ENCODE assay signal across 11 cellular contexts in genomic region chr5:135544666-135545045, GRCh38. TPM values are rescaled to one million over a fixed set of nuclear protein-coding genes. Genes with fewer than 3 reads are reported as not detected.
DNase-seq lines count a peak whose midpoint lies in the region; ATAC-seq, FAIRE-seq and TF ChIP-seq lines count a peak whose summit lies in the region.
"Had no signal": no experiment of that assay in that cellular context is flagged by ENCODE, and none has a peak within 500 bp of the region (broad histone marks: within the 10 kb centered on the region; RNA-seq: fewer than 3 reads in every experiment).

No MANE protein-coding gene starts in this region.

- peaks cover 4% of the 10 kb centered on the region; the same call in 1 of the 2 replicates for H3F3A ChIP-seq in GM23338 (replicated peaks; ENCODE audit: low read depth)
- H3F3A ChIP-seq in neural cell (ENCODE audit: insufficient read depth, low read length, poor library complexity, severe bottlenecking), result no peaks in the 10 kb centered on the region

- no peak for FAIRE-seq in endothelial cell of umbilical vein (lab: Jason Lieb, UNC)

- H3K9me2 ChIP-seq in GM23338 (ENCODE audit: insufficient read depth) (no peaks in the 10 kb centered on the region), neural cell (ENCODE audit: insufficient read depth, low read length) (no peaks in the 10 kb centered on the region)

- DNase-seq in GM23338 (ENCODE audit: low spot score) (peak; percentile 62), endothelial cell of umbilical vein (ENCODE audit: low read depth, low spot score) (no peak), NCI-H1092 (lab: John Stamatoyannopoulos, UW) (no peak), SKM-1 treated with dmso at 0.1 percent for 144 hours (lab: John Stamatoyannopoulos, UW; ENCODE audit: unreplicated experiment) (no peak), mesendoderm (no peak), NCI-H446 treated with DMSO at 0.1 percent for 48 hours (lab: John Stamatoyannopoulos, UW) (no peak)
- DNase-seq: DMS79 had no signal

- TF ChIP-seq POLR2A in endothelial cell of umbilical vein (IDR thresholded peaks at IDR 0.05; ENCODE audit: low read depth, low read length), result no peak

- no peaks in the 10 kb centered on the region for H3K36me3 ChIP-seq in ACC112 (ENCODE audit: insufficient read depth, low read length)
- H3K36me3 ChIP-seq in GM23338 (ENCODE audit: insufficient read depth), result no peaks in the 10 kb centered on the region
- no peaks in the 10 kb centered on the region for H3K36me3 ChIP-seq in endothelial cell of umbilical vein (ENCODE audit: control insufficient read depth in 2 of 2, extremely low read depth in 1 of 2, insufficient read depth in 2 of 2, low read length in 2 of 2)
- no peaks in the 10 kb centered on the region for H3K36me3 ChIP-seq in neural cell (ENCODE audit: insufficient read depth, low read length)
- no peaks in the 10 kb centered on the region for H3K36me3 ChIP-seq in mesendoderm (ENCODE audit: control insufficient read depth, insufficient read depth, low read length)
- H3K36me3 ChIP-seq: SJSA1 had no signal

- H3K9ac ChIP-seq in endothelial cell of umbilical vein (replicated peaks; ENCODE audit: extremely low read depth, insufficient read depth, low read length), result no peak overlapping the region
- no peak overlapping the region for H3K9ac ChIP-seq in neural cell (ENCODE audit: low read length)
- no peak overlapping the region for H3K9ac ChIP-seq in mesendoderm (ENCODE audit: low read length)

- peaks cover 63% of the 10 kb centered on the region for H3K27me3 ChIP-seq in ACC112 (ENCODE audit: insufficient read depth, low read length)
- peaks cover 100% of the 10 kb centered on the region for H3K27me3 ChIP-seq in GM23338 (ENCODE audit: insufficient read depth)
- H3K27me3 ChIP-seq in endothelial cell of umbilical vein (ENCODE audit: control insufficient read depth in 2 of 2, insufficient read depth in 2 of 2, low read length in 2 of 2), result peaks cover 86 to 94% of the 10 kb centered on the region in 2 experiments
- H3K27me3 ChIP-seq in neural cell (ENCODE audit: insufficient read depth, low read depth, low read length), result peaks cover 100% of the 10 kb centered on the region
- H3K27me3 ChIP-seq in mesendoderm (ENCODE audit: insufficient read depth, low read length, poor library complexity), result peaks cover 88% of the 10 kb centered on the region

- H2AFZ ChIP-seq in ACC112 (ENCODE audit: low read length, unreplicated experiment) (peak overlapping the region; percentile 70), GM23338 (0 out of 2 replicates have a peak overlapping the region, but pooled peaks have one; percentile 43), endothelial cell of umbilical vein (ENCODE audit: low read depth, low read length) (no peak overlapping the region), neural cell (ENCODE audit: low read depth, low read length) (no peak overlapping the region)

- H3K4ac ChIP-seq in mesendoderm (ENCODE audit: low read depth, low read length), result no peak overlapping the region

- H2BK120ac ChIP-seq in mesendoderm (ENCODE audit: low read depth, low read length), result no peak overlapping the region

- peak; percentile 36 for ATAC-seq in GM23338

- POLR2A ChIA-PET in endothelial cell of umbilical vein (lab: Charles Lee), result no interaction called here

- intact Hi-C loops in endothelial cell of umbilical vein (cut with micrococcal nuclease), result no loop called here

- H3K4me1 ChIP-seq in ACC112 (ENCODE audit: control insufficient read depth, insufficient read depth, low read length, unreplicated experiment), result no peaks in the 10 kb centered on the region
- peaks cover 42% of the 10 kb centered on the region for H3K4me1 ChIP-seq in GM23338 (ENCODE audit: insufficient read depth)
- H3K4me1 ChIP-seq in endothelial cell of umbilical vein (ENCODE audit: control insufficient read depth, extremely low read depth, insufficient read depth, low read length), result peaks cover 6% of the 10 kb centered on the region
- H3K4me1 ChIP-seq in mesendoderm (ENCODE audit: control insufficient read depth, low read depth, low read length), result no peaks in the 10 kb centered on the region

- H3K27me3 Mint-ChIP-seq in GM23338 (ENCODE audit: insufficient read depth, low read depth, poor library complexity), result peaks cover 99% of the 10 kb centered on the region

- H3K9me3 Mint-ChIP-seq in GM23338, result no peaks in the 10 kb centered on the region

- H3K79me2 ChIP-seq in ACC112 (ENCODE audit: control insufficient read depth, insufficient read depth, low read length, unreplicated experiment) (no peaks in the 10 kb centered on the region), GM23338 (replicated peaks; ENCODE audit: insufficient read depth) (no peaks in the 10 kb centered on the region), endothelial cell of umbilical vein (ENCODE audit: control insufficient read depth, insufficient read depth, low read length) (no peaks in the 10 kb centered on the region), neural cell (replicated peaks; ENCODE audit: insufficient read depth, low read length) (no peaks in the 10 kb centered on the region), mesendoderm (ENCODE audit: control insufficient read depth, insufficient read depth, low read length) (no peaks in the 10 kb centered on the region)

- peak overlapping the region; percentile 65 for H3K4me3 Mint-ChIP-seq in GM23338

- no peak for TF ChIP-seq EP300 in neural cell (conservative IDR thresholded peaks at IDR 0.05; ENCODE audit: poor library complexity, severe bottlenecking)

- H3K79me1 ChIP-seq in mesendoderm (ENCODE audit: low read length), result no peaks in the 10 kb centered on the region

- no peak for TF ChIP-seq CTCF in GM23338 (conservative IDR thresholded peaks at IDR 0.05; ENCODE audit: low read depth in 2 of 2)
- no peak for TF ChIP-seq CTCF in endothelial cell of umbilical vein (IDR thresholded peaks at IDR 0.05; ENCODE audit: extremely low read depth in 1 of 2, insufficient read depth in 1 of 2, low read depth in 1 of 2, low read length in 2 of 2)
- no peak for TF ChIP-seq CTCF in neural cell (IDR thresholded peaks at IDR 0.05; ENCODE audit: poor library complexity, severe bottlenecking)

- H3K4me2 ChIP-seq in GM23338 (peak overlapping the region; percentile 68), endothelial cell of umbilical vein (ENCODE audit: insufficient read depth, low read length) (peak overlapping the region; percentile 12), neural cell (ENCODE audit: low read length) (no peak overlapping the region), mesendoderm (ENCODE audit: low read length) (no peak overlapping the region)

- TF ChIP-seq RAD21 in neural cell (conservative IDR thresholded peaks at IDR 0.05), result no peak

- no peak overlapping the region for H3K56ac ChIP-seq in mesendoderm (ENCODE audit: low read length)

- H3K36me3 Mint-ChIP-seq in GM23338 (ENCODE audit: low read depth), result no peaks in the 10 kb centered on the region

- H3K27ac ChIP-seq in ACC112 (ENCODE audit: low read depth, low read length), result no peak overlapping the region
- H3K27ac ChIP-seq in GM23338 (ENCODE audit: low read depth), result no peak overlapping the region
- H3K27ac ChIP-seq in endothelial cell of umbilical vein (ENCODE audit: insufficient read depth, low read depth, low read length), result no peak overlapping the region
- no peak overlapping the region for H3K27ac ChIP-seq in neural cell (ENCODE audit: low read length)
- H3K27ac ChIP-seq in mesendoderm (ENCODE audit: low read depth, low read length), result no peak overlapping the region
- H3K27ac ChIP-seq: SJSA1 had no signal

- H3K9me1 ChIP-seq in endothelial cell of umbilical vein (replicated peaks; ENCODE audit: control insufficient read depth, extremely low read depth, insufficient read depth, low read length), result no peaks in the 10 kb centered on the region

- dilution Hi-C loops in endothelial cell of umbilical vein (cut with MboI; ENCODE audit: extremely low pct_ligation_motif_present, low sequenced_read_pairs), result no loop called here

- no peak overlapping the region for H3K27ac Mint-ChIP-seq in GM23338

- peak overlapping the region; percentile 77 for H3K4me3 ChIP-seq in ACC112 (ENCODE audit: low read depth, low read length)
- H3K4me3 ChIP-seq in GM23338, result peak overlapping the region; percentile 50
- H3K4me3 ChIP-seq in endothelial cell of umbilical vein (replicated peaks in 1 of 3; ENCODE audit: insufficient read depth in 1 of 3, low read depth in 1 of 3, low read length in 3 of 3), result peak overlapping the region in 1 of 3 experiments; percentile 12
- H3K4me3 ChIP-seq in neural cell (ENCODE audit: low read length), result peak overlapping the region; percentile 29
- H3K4me3 ChIP-seq in mesendoderm (ENCODE audit: low read length), result no peak overlapping the region
- H3K4me3 ChIP-seq: SJSA1 had no signal

- H3K18ac ChIP-seq in mesendoderm (ENCODE audit: low read length), result no peak overlapping the region

- no peak overlapping the region for H3K23ac ChIP-seq in mesendoderm (ENCODE audit: low read length)

- H3K9me3 ChIP-seq in endothelial cell of umbilical vein (replicated peaks; ENCODE audit: control insufficient read depth, insufficient read depth, low read length), result no peaks in the 10 kb centered on the region
- no peaks in the 10 kb centered on the region for H3K9me3 ChIP-seq in neural cell (ENCODE audit: low read length)

- H2BK15ac ChIP-seq in mesendoderm (replicated peaks; ENCODE audit: low read depth), result no peak overlapping the region

- H4K8ac ChIP-seq in mesendoderm (ENCODE audit: low read depth, low read length), result no peak overlapping the region

- CTCF ChIA-PET in endothelial cell of umbilical vein (lab: Charles Lee), result interaction anchor here (0.8 to 1.1 kb wide), 2 partner anchors 22 to 78 kb away, joined by 5 read pairs; no protein-coding TSS in a partner anchor

- WGBS in mesendoderm (ENCODE audit: extremely low coverage, insufficient coverage, low lambda C conversion rate), result no CpG with 5 or more reads among the region's 30 CpGs

- no TSS peak for BruUV-seq in endothelial cell of umbilical vein (replicated peaks; lab: Mats Ljungman, UMichigan)

- H4K5ac ChIP-seq in mesendoderm (ENCODE audit: low read length), result no peak overlapping the region

- peaks cover 29% of the 10 kb centered on the region for H3K4me1 Mint-ChIP-seq in GM23338

- H2BK5ac ChIP-seq in mesendoderm (ENCODE audit: low read length), result no peak overlapping the region

- no peak overlapping the region for H2AK5ac ChIP-seq in mesendoderm (ENCODE audit: low read length)

- H4K20me1 ChIP-seq in GM23338 (replicated peaks; ENCODE audit: insufficient read depth), result peaks cover 36% of the 10 kb centered on the region
- H4K20me1 ChIP-seq in endothelial cell of umbilical vein (replicated peaks; ENCODE audit: control insufficient read depth, extremely low read depth, insufficient read depth, low read length), result no peaks in the 10 kb centered on the region
- H4K20me1 ChIP-seq in neural cell (ENCODE audit: insufficient read depth), result no peaks in the 10 kb centered on the region

RNA-seq across cellular contexts. Expression of gene NEUROG1, which starts 8.9 kb away (rescaled TPM):
- total RNA-seq in GM23338 (2014; rRNA removed; shearing (Covaris generic)), result not detected in 2 replicates
- polyA plus RNA-seq in GM23338 (2016; fragmentation: Nextera tagmentation; extraction: Ambion mirVana) (0.16 TPM in 1 of 2 replicates, not detected in the other), endothelial cell of umbilical vein (not detected in 2 replicates), neural cell (not detected in 2 replicates)
- total RNA-seq in endothelial cell of umbilical vein, result not detected in 2 replicates
- polyA plus RNA-seq in endothelial cell of umbilical vein (2011; cell fraction: cytosol; rRNA removed), result not detected in 2 replicates
- not detected in 2 replicates for polyA plus RNA-seq in endothelial cell of umbilical vein (2011; cell fraction: nucleus; rRNA removed)
- not detected in 2 replicates for polyA plus RNA-seq in endothelial cell of umbilical vein (2012)
- polyA minus RNA-seq in endothelial cell of umbilical vein (not detected in 2 replicates), neural cell (0.49 TPM in 1 of 2 replicates, not detected in the other)
- polyA minus RNA-seq in endothelial cell of umbilical vein (2011; cell fraction: cytosol; rRNA and poly(A)+ RNA removed), result not detected
- not detected in 2 replicates for polyA minus RNA-seq in endothelial cell of umbilical vein (2011; cell fraction: nucleus; rRNA and poly(A)+ RNA removed)
- polyA plus RNA-seq in mesendoderm (2013, experiment 1 of 2), result not detected
- not detected for polyA plus RNA-seq in mesendoderm (2013, experiment 2 of 2)
- total RNA-seq: LHCN-M2, SJSA1 had no signal

RNA-seq across cellular contexts. Expression of gene CXCL14, which starts 34.1 kb away (rescaled TPM):
- not detected in 2 replicates for total RNA-seq in GM23338 (2014; rRNA removed; shearing (Covaris generic))
- 1.7 TPM in 2 replicates for polyA plus RNA-seq in GM23338 (2016; fragmentation: Nextera tagmentation; extraction: Ambion mirVana)
- not detected in 2 replicates for total RNA-seq in endothelial cell of umbilical vein
- not detected in 2 replicates for polyA plus RNA-seq in endothelial cell of umbilical vein
- polyA plus RNA-seq in endothelial cell of umbilical vein (2011; cell fraction: cytosol; rRNA removed), result not detected in 2 replicates
- polyA plus RNA-seq in endothelial cell of umbilical vein (2011; cell fraction: nucleus; rRNA removed), result not detected in 2 replicates
- polyA plus RNA-seq in endothelial cell of umbilical vein (2012), result not detected in 2 replicates
- polyA minus RNA-seq in endothelial cell of umbilical vein, result not detected in 2 replicates
- polyA minus RNA-seq in endothelial cell of umbilical vein (2011; cell fraction: cytosol; rRNA and poly(A)+ RNA removed), result not detected
- not detected in 2 replicates for polyA minus RNA-seq in endothelial cell of umbilical vein (2011; cell fraction: nucleus; rRNA and poly(A)+ RNA removed)
- polyA plus RNA-seq in neural cell, result 1.1 TPM in 1 of 2 replicates, not detected in the other
- polyA minus RNA-seq in neural cell, result not detected in 2 replicates
- polyA plus RNA-seq in mesendoderm (2013, experiment 1 of 2), result 25.5 TPM
- 27.4 TPM for polyA plus RNA-seq in mesendoderm (2013, experiment 2 of 2)
- total RNA-seq: LHCN-M2 had no signal

Comparison
In these comparisons a context has a peak if more than half of its experiments do, and no peak if none do; other contexts are left out.
1. H2AFZ ChIP-seq: peak in ACC112 (single experiment) and GM23338 (single experiment); none in endothelial cell of umbilical vein (single experiment) and neural cell (single experiment).
2. H3K4me2 ChIP-seq: peak in GM23338 (single experiment) and endothelial cell of umbilical vein (single experiment); none in neural cell (single experiment) and mesendoderm (single experiment).